Comparison of ENCODE assay signal across 25 cellular contexts in the genomic region with DNA sequence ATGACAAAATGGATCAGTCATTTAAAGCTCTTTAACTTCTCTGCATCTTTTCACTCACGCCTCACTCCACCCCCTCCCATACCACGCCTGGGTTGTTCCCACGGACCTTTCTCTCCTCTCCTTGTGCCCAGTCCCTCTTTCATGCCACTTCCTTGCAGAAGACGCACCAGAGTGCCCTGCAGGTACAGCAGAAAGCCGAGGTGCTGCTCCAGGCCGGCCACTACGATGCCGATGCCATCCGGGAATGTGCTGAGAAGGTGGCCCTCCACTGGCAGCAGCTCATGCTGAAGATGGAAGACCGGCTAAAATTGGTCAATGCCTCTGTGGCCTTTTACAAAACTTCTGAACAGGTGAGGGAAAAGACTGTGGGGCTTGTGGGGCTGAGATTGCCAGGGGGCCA.
"Had no signal": no experiment of that assay in that cellular context is flagged by ENCODE, and none has a peak within 500 bp of the region (broad histone marks: within the 10 kb centered on the region; RNA-seq: fewer than 3 reads in every experiment).

No MANE protein-coding gene starts in this region.

- H3K4me3 Mint-ChIP-seq: dendritic cell treated with granulocyte-macrophage colony-stimulating factor and Interleukin-4, amounts not matched to agents 40 ng/mL and 50 ng/mL, for 4 days; effector memory CD8-positive, alpha-beta T cell; endodermal cell had no signal

- H3K36me3 ChIP-seq: colonic mucosa had no signal

- DNase-seq: colonic mucosa; cortex of kidney; dermis blood vessel endothelial cell; dorsolateral prefrontal cortex; effector CD4-positive, alpha-beta T cell; effector CD8-positive, alpha-beta T cell; effector memory CD4-positive, alpha-beta T cell; effector memory CD8-positive, alpha-beta T cell; endodermal cell; erythroblast; esophagus squamous epithelium; foreskin fibroblast; foreskin keratinocyte; foreskin melanocyte; gastrocnemius medialis; glutamatergic neuron; head of caudate nucleus; heart left ventricle; heart right ventricle had no signal

- H3K27me3 ChIP-seq: colonic mucosa, dorsolateral prefrontal cortex, esophagus muscularis mucosa, esophagus squamous epithelium, foreskin keratinocyte, gastrocnemius medialis, gastroesophageal sphincter, heart left ventricle, heart right ventricle had no signal

- H3K27me3 Mint-ChIP-seq: dendritic cell treated with granulocyte-macrophage colony-stimulating factor and Interleukin-4, amounts not matched to agents 40 ng/mL and 50 ng/mL, for 4 days had no signal

- H3K27ac Mint-ChIP-seq: dendritic cell treated with granulocyte-macrophage colony-stimulating factor and Interleukin-4, amounts not matched to agents 40 ng/mL and 50 ng/mL, for 4 days; effector memory CD8-positive, alpha-beta T cell; endodermal cell had no signal

- H3K9me3 ChIP-seq: colonic mucosa, esophagus muscularis mucosa, esophagus squamous epithelium, gastrocnemius medialis, gastroesophageal sphincter, heart left ventricle had no signal

- H3K27ac ChIP-seq: colonic mucosa, coronary artery, epithelial cell of prostate, esophagus muscularis mucosa, esophagus squamous epithelium, foreskin keratinocyte, gastrocnemius medialis, gastroesophageal sphincter, heart left ventricle, heart right ventricle had no signal

- H3K9me3 Mint-ChIP-seq: dendritic cell treated with granulocyte-macrophage colony-stimulating factor and Interleukin-4, amounts not matched to agents 40 ng/mL and 50 ng/mL, for 4 days; effector memory CD8-positive, alpha-beta T cell; endodermal cell had no signal

- H3K4me3 ChIP-seq: colonic mucosa, coronary artery, dorsolateral prefrontal cortex, esophagus muscularis mucosa, esophagus squamous epithelium, gastrocnemius medialis, gastroesophageal sphincter, heart left ventricle, heart right ventricle had no signal

- H3K4me1 ChIP-seq: esophagus muscularis mucosa, esophagus squamous epithelium, gastrocnemius medialis, gastroesophageal sphincter, heart left ventricle, heart right ventricle had no signal

- ATAC-seq: effector memory CD8-positive, alpha-beta T cell; esophagus mucosa; foreskin keratinocyte; gastrocnemius medialis; gastroesophageal sphincter; heart left ventricle; heart right ventricle had no signal
